In genomic region chr17:75238684-75239191, GRCh38 we compare ENCODE assay signal across 1 cellular context.
TF ChIP-seq lines count a peak whose summit lies in the region.

No MANE protein-coding gene starts in this region.

TF ChIP-seq in HepG2, 621 proteins besides CTCF, POLR2A, EP300 and RAD21 (continued from another document and continues in another):
- TF ChIP-seq ZNF646 (CRISPR knock-in tag; IDR thresholded peaks at IDR 0.05) = 0 out of 2 replicates have a peak, but pooled peaks have one; percentile 37
- TF ChIP-seq KMT2B (CRISPR knock-in tag; IDR thresholded peaks at IDR 0.05) = peak; percentile 53; the same call in 1 of the 2 replicates
- 0 out of 2 replicates have a peak, but pooled peaks have one; percentile 38 for TF ChIP-seq NRL (CRISPR knock-in tag; IDR thresholded peaks at IDR 0.05; ENCODE audit: borderline replicate concordance)
- TF ChIP-seq GATAD2A (CRISPR knock-in tag; IDR thresholded peaks at IDR 0.05) = 0 out of 2 replicates have a peak, but pooled peaks have one; percentile 19
- TF ChIP-seq HDAC2 (CRISPR knock-in tag; IDR thresholded peaks at IDR 0.05) = no peak
- TF ChIP-seq ZNF605 (CRISPR knock-in tag; IDR thresholded peaks at IDR 0.05) = 0 out of 2 replicates have a peak, but pooled peaks have one; percentile 31
- no peak for TF ChIP-seq ZNF281 (CRISPR knock-in tag; IDR thresholded peaks at IDR 0.05; ENCODE audit: borderline replicate concordance)
- TF ChIP-seq HNRNPK (IDR thresholded peaks at IDR 0.05; ENCODE audit: low read depth, low read length, poor library complexity, severe bottlenecking) = no peak
- no peak for TF ChIP-seq ONECUT2 (CRISPR knock-in tag; IDR thresholded peaks at IDR 0.05)
- TF ChIP-seq FOXJ3 (CRISPR knock-in tag; IDR thresholded peaks at IDR 0.05; ENCODE audit: borderline replicate concordance) = no peak
- TF ChIP-seq PATZ1 (CRISPR knock-in tag; IDR thresholded peaks at IDR 0.05) = peak; percentile 60; the same call in 1 of the 2 replicates
- no peak for TF ChIP-seq MAZ (IDR thresholded peaks at IDR 0.05; ENCODE audit: borderline replicate concordance, low read depth, low read length)
- TF ChIP-seq MAZ (CRISPR knock-in tag; IDR thresholded peaks at IDR 0.05; ENCODE audit: low read depth) = no peak
- TF ChIP-seq ZNF614 (CRISPR knock-in tag; IDR thresholded peaks at IDR 0.05; ENCODE audit: borderline replicate concordance) = 0 out of 2 replicates have a peak, but pooled peaks have one; percentile 14
- no peak for TF ChIP-seq ZNF609 (CRISPR knock-in tag; IDR thresholded peaks at IDR 0.05; ENCODE audit: borderline replicate concordance)
- TF ChIP-seq AGO2 (optimal IDR thresholded peaks at IDR 0.05; ENCODE audit: low read depth, low read length) = peak; percentile 89
- TF ChIP-seq FIP1L1 (IDR thresholded peaks at IDR 0.05; ENCODE audit: borderline replicate concordance, insufficient read depth, low read depth, low read length) = no peak
- TF ChIP-seq JUNB (CRISPR knock-in tag; IDR thresholded peaks at IDR 0.05; ENCODE audit: borderline replicate concordance) = no peak
- TF ChIP-seq KLF11 (CRISPR knock-in tag; IDR thresholded peaks at IDR 0.05) = no peak
- no peak for TF ChIP-seq KAT2B (IDR thresholded peaks at IDR 0.05; ENCODE audit: borderline replicate concordance, low read depth, low read length)
- TF ChIP-seq PCBP1 (IDR thresholded peaks at IDR 0.05; ENCODE audit: borderline replicate concordance, low read depth, low read length) = no peak
- TF ChIP-seq ZNF382 (CRISPR knock-in tag; IDR thresholded peaks at IDR 0.05; ENCODE audit: borderline replicate concordance) = no peak
- TF ChIP-seq RBM22 (optimal IDR thresholded peaks at IDR 0.05; ENCODE audit: low read length) = peak; percentile 89
- peak; percentile 44; the same call in 1 of the 2 replicates for TF ChIP-seq ZNF512 (CRISPR knock-in tag; IDR thresholded peaks at IDR 0.05)
- no peak for TF ChIP-seq ASH2L (IDR thresholded peaks at IDR 0.05; ENCODE audit: insufficient read length, low read depth, low read length)
- TF ChIP-seq RXRB (CRISPR knock-in tag; IDR thresholded peaks at IDR 0.05; ENCODE audit: borderline replicate concordance) = peak; percentile 47; the same call in 1 of the 2 replicates
- TF ChIP-seq ZNF280B (CRISPR knock-in tag; IDR thresholded peaks at IDR 0.05; ENCODE audit: borderline replicate concordance) = peak; percentile 61; the same call in 1 of the 2 replicates
- 0 out of 2 replicates have a peak, but pooled peaks have one; percentile 32 for TF ChIP-seq MAX (IDR thresholded peaks at IDR 0.05)
- TF ChIP-seq ZNF530 (CRISPR knock-in tag; IDR thresholded peaks at IDR 0.05; ENCODE audit: low read depth) = no peak
- TF ChIP-seq HOXA9 (CRISPR knock-in tag; IDR thresholded peaks at IDR 0.05; ENCODE audit: borderline replicate concordance) = no peak
- peak in 1 of 2 experiments; percentile 57; a peak in 1 of 4 replicates for TF ChIP-seq HMGXB4 (CRISPR knock-in tag; IDR thresholded peaks at IDR 0.05; ENCODE audit: borderline replicate concordance in 1 of 2, low read depth in 1 of 2)
- TF ChIP-seq KLF13 (CRISPR knock-in tag; IDR thresholded peaks at IDR 0.05) = peak; percentile 50; the same call in 1 of the 2 replicates
- TF ChIP-seq ZNF580 (CRISPR knock-in tag; IDR thresholded peaks at IDR 0.05; ENCODE audit: borderline replicate concordance, low read depth) = no peak
- 0 out of 2 replicates have a peak, but pooled peaks have one; percentile 52 for TF ChIP-seq ZNF335 (CRISPR knock-in tag; IDR thresholded peaks at IDR 0.05)
